In the genomic region with DNA sequence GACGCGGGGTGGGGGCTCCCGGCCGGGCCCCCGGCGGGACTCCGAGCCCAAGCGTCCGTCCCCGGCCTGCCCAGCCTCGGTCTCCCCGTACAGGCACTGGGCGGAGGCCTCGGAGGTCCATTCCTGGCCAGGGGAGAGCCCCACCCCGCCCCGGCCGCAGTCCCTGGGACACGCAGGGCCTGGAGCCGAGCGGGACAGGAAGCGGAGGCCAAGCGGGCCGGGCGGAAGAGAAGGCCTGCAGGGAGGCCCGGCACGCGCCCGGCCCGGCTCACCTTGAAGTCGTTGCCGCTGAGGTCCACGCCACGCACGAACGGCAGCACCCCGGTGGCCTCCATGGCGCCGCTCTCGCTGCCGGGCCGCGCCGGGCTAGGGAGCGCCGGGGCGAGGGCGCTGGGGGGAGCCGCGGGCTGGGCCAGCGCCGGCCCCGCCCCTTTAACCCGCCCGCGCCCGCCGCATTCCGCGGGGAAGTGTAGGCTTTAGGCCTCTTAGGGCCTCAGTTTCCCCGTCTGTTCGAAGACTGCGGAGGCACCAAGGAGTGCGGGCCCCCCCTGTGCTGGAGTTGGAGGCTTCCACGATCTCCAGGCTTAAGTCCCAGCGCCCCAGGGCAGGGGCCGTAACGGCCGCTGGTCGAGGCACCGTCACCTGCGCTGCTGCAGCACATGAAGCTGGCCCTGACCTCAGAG, we compare ENCODE assay signal across 8 cellular contexts. TPM values are rescaled to one million over a fixed set of nuclear protein-coding genes. Genes with fewer than 3 reads are reported as not detected.
A peak's percentile ranks its signal among the peaks of the same experiment; 100 is the strongest.
DNase-seq lines count a peak whose midpoint lies in the region; ATAC-seq and TF ChIP-seq lines count a peak whose summit lies in the region.

Gene FLII (minus strand): TSS at position 383 of the 683 bp plus-strand sequence. CDS start 48 bp downstream, at position 335.

- no peaks in the 10 kb centered on the region for H3K27me3 ChIP-seq in foreskin keratinocyte

- peak; percentile 70 for DNase-seq in EL
- DNase-seq in RPMI7951 (ENCODE audit: low read depth), result no peak
- DNase-seq in activated gamma-delta T cell treated with anti-CD3 and anti-CD28 coated beads, Interleukin-2, amount 50 U/mL, for 16 hours (ENCODE audit: low read depth), result peak; percentile 38
- DNase-seq in foreskin keratinocyte, result peak in 1 of 2 donors; percentile 38
- DNase-seq in substantia nigra (lab: John Stamatoyannopoulos, UW), result peak in 42 of 49 donors; percentile 33 to 91 (median 61)
- DNase-seq in COR-L47 (lab: John Stamatoyannopoulos, UW), result no peak

- H3K36me3 Mint-ChIP-seq in nephron (ENCODE audit: low read depth), result peaks cover 10% of the 10 kb centered on the region

- H3K4me3 Mint-ChIP-seq in nephron, result peak within 1 kb of the TSS; percentile 93 to 97 (median 94)

- peaks cover 15% of the 10 kb centered on the region for H3K4me1 ChIP-seq in foreskin keratinocyte

- H3K27ac ChIP-seq in foreskin keratinocyte (peak within 1 kb of the TSS; percentile 49), substantia nigra (ENCODE audit: low read depth, low read length, poor library complexity, severe bottlenecking) (peak within 1 kb of the TSS; percentile 94)

- H3K27me3 Mint-ChIP-seq in nephron (ENCODE audit: low read depth), result no peaks in the 10 kb centered on the region

- TF ChIP-seq CTCF in foreskin keratinocyte (conservative IDR thresholded peaks at IDR 0.05), result no peak
- no peak for TF ChIP-seq CTCF in nephron (IDR thresholded peaks at IDR 0.05; ENCODE audit: unreplicated experiment in 3 of 3)

- H3K4me1 Mint-ChIP-seq in nephron, result peaks cover 18% of the 10 kb centered on the region

- no peaks in the 10 kb centered on the region for H3K9me3 Mint-ChIP-seq in nephron

- H3K27ac Mint-ChIP-seq in nephron, result peak within 1 kb of the TSS; percentile 70 to 95 (median 89)

- ATAC-seq in HG02588 (IDR thresholded peaks at IDR 0.05; ENCODE audit: unreplicated experiment), result peak; percentile 30
- no peak for ATAC-seq in foreskin keratinocyte

RNA-seq across cellular contexts. Expression of gene FLII, which starts in this region (rescaled TPM):
- 130 and 143 TPM in 2 replicates for total RNA-seq in RPMI7951 (2014; rRNA removed; shearing (Covaris generic))
- 494 and 606 TPM in 2 replicates for total RNA-seq in foreskin keratinocyte
- 551 and 619 TPM in 2 replicates for polyA plus RNA-seq in foreskin keratinocyte

Comparison
In these comparisons a context has a peak if more than half of its experiments do, and no peak if none do; other contexts are left out.
1. DNase-seq: peak in EL (single experiment), activated gamma-delta T cell treated with anti-CD3 and anti-CD28 coated beads, Interleukin-2, amount 50 U/mL, for 16 hours (single experiment) and substantia nigra (42 of 49); none in RPMI7951 (single experiment) and COR-L47 (single experiment).